10 cellular contexts compared by ENCODE assay signal in genomic region chr11:72519220-72519881, GRCh38.
DNase-seq lines count a peak whose midpoint lies in the region; ATAC-seq and TF ChIP-seq lines count a peak whose summit lies in the region.
"Had no signal": no experiment of that assay in that cellular context is flagged by ENCODE, and none has a peak within 500 bp of the region (broad histone marks: within the 10 kb centered on the region; RNA-seq: fewer than 3 reads in every experiment).

No MANE protein-coding gene starts in this region.

- ATAC-seq in activated T-cell treated with anti-CD3 and anti-CD28 coated beads, Interleukin-2, amount 50 U/mL, for 4 hours: peak; percentile 50 to 52
- ATAC-seq in left lung (peak; percentile 78), HG02884 (IDR thresholded peaks at IDR 0.05; ENCODE audit: unreplicated experiment) (no peak), HG03354 (IDR thresholded peaks at IDR 0.05; ENCODE audit: poor library complexity, severe bottlenecking, unreplicated experiment) (no peak)

- peak; percentile 29 for DNase-seq in activated naive CD4-positive, alpha-beta T cell treated with anti-CD3 and anti-CD28 coated beads, Interleukin-2, amount 10 ng/mL, durations not matched to agents 7 days and 5 days
- no peak for DNase-seq in activated naive CD4-positive, alpha-beta T cell (lab: John Stamatoyannopoulos, UW)
- no peak for DNase-seq in activated T-cell treated with anti-CD3 and anti-CD28 coated beads, Interleukin-2, amount 50 U/mL, for 4 hours
- DNase-seq in left lung (no peak), tibial nerve (ENCODE audit: low spot score in 2 of 2) (no peak), GOT3 (lab: John Stamatoyannopoulos, UW) (no peak)
- DNase-seq: NCI-H345; stimulated activated naive B cell treated with anti-CD40 and anti-IgM and Interleukin-4, amounts not matched to agents 10 μg/mL and 1 μg/mL and 100 μg/mL, for 72 hours had no signal

- CTCF ChIA-PET in activated naive CD4-positive, alpha-beta T cell treated with anti-CD3 and anti-CD28 coated beads, Interleukin-2, amount 10 ng/mL, durations not matched to agents 7 days and 5 days (lab: Charles Lee): interaction anchor here (1.4 kb wide), 1 partner anchor 27 kb away, joined by 3 read pairs; no protein-coding TSS in a partner anchor

- no peak for TF ChIP-seq EP300 in tibial nerve (IDR thresholded peaks at IDR 0.05)

- H3K4me3 ChIP-seq in left lung (peak overlapping the region; percentile 7 to 18), tibial nerve (peak overlapping the region; percentile 4 to 33 (median 8))

- intact Hi-C loops in left lung (cut with DNase I): no loop called here

- 24 to 41% methylated on average over 8 of the region's 8 CpGs for WGBS in tibial nerve, 2 donors

- H3K9me3 ChIP-seq in left lung: peaks cover 0 to 7% of the 10 kb centered on the region in 2 donors
- H3K9me3 ChIP-seq in tibial nerve: peaks cover 0 to 3% (median 0%) of the 10 kb centered on the region in 4 donors

- no peak for TF ChIP-seq POLR2A in tibial nerve (IDR thresholded peaks at IDR 0.05)

- H3K4me1 Mint-ChIP-seq in activated naive CD4-positive, alpha-beta T cell treated with anti-CD3 and anti-CD28 coated beads, Interleukin-2, amount 10 ng/mL, durations not matched to agents 7 days and 5 days: peaks cover 26% of the 10 kb centered on the region
- peaks cover 32% of the 10 kb centered on the region for H3K4me1 Mint-ChIP-seq in activated T-cell treated with anti-CD3 and anti-CD28 coated beads, Interleukin-2, amount 50 U/mL, for 4 hours (ENCODE audit: low read depth)

- TF ChIP-seq CTCF in left lung (IDR thresholded peaks at IDR 0.05): no peak
- no peak for TF ChIP-seq CTCF in tibial nerve (IDR thresholded peaks at IDR 0.05)

- peaks cover 11% of the 10 kb centered on the region for H3K27me3 Mint-ChIP-seq in activated naive CD4-positive, alpha-beta T cell treated with anti-CD3 and anti-CD28 coated beads, Interleukin-2, amount 10 ng/mL, durations not matched to agents 7 days and 5 days
- no peaks in the 10 kb centered on the region for H3K27me3 Mint-ChIP-seq in activated T-cell treated with anti-CD3 and anti-CD28 coated beads, Interleukin-2, amount 50 U/mL, for 4 hours (ENCODE audit: low read depth)

- H3K36me3 ChIP-seq in left lung: no peaks in the 10 kb centered on the region
- no peaks in the 10 kb centered on the region for H3K36me3 ChIP-seq in tibial nerve

- H3K9me3 Mint-ChIP-seq in activated naive CD4-positive, alpha-beta T cell treated with anti-CD3 and anti-CD28 coated beads, Interleukin-2, amount 10 ng/mL, durations not matched to agents 7 days and 5 days: no peaks in the 10 kb centered on the region
- no peaks in the 10 kb centered on the region for H3K9me3 Mint-ChIP-seq in activated T-cell treated with anti-CD3 and anti-CD28 coated beads, Interleukin-2, amount 50 U/mL, for 4 hours

- H3K4me1 ChIP-seq in left lung: peaks cover 0 to 10% of the 10 kb centered on the region in 2 donors
- H3K4me1 ChIP-seq in tibial nerve: peaks cover 0 to 11% (median 0%) of the 10 kb centered on the region in 4 donors

- H3K36me3 Mint-ChIP-seq in activated naive CD4-positive, alpha-beta T cell treated with anti-CD3 and anti-CD28 coated beads, Interleukin-2, amount 10 ng/mL, durations not matched to agents 7 days and 5 days: no peaks in the 10 kb centered on the region
- H3K36me3 Mint-ChIP-seq in activated T-cell treated with anti-CD3 and anti-CD28 coated beads, Interleukin-2, amount 50 U/mL, for 4 hours (ENCODE audit: insufficient read depth): no peaks in the 10 kb centered on the region
- H3K36me3 Mint-ChIP-seq: stimulated activated naive B cell treated with anti-CD40 and anti-IgM and Interleukin-4, amounts not matched to agents 10 μg/mL and 1 μg/mL and 100 μg/mL, for 72 hours had no signal

- H3K4me3 Mint-ChIP-seq in activated naive CD4-positive, alpha-beta T cell treated with anti-CD3 and anti-CD28 coated beads, Interleukin-2, amount 10 ng/mL, durations not matched to agents 7 days and 5 days: peak overlapping the region; percentile 63
- peak overlapping the region; percentile 70 for H3K4me3 Mint-ChIP-seq in activated T-cell treated with anti-CD3 and anti-CD28 coated beads, Interleukin-2, amount 50 U/mL, for 4 hours

- H3K27me3 ChIP-seq in left lung: no peaks in the 10 kb centered on the region
- H3K27me3 ChIP-seq in tibial nerve: no peaks in the 10 kb centered on the region

- H3K27ac ChIP-seq in left lung (peak overlapping the region; percentile 34 to 44), tibial nerve (peak overlapping the region in 1 of 4 donors; percentile 27)

- H3K27ac Mint-ChIP-seq in activated naive CD4-positive, alpha-beta T cell treated with anti-CD3 and anti-CD28 coated beads, Interleukin-2, amount 10 ng/mL, durations not matched to agents 7 days and 5 days: peak overlapping the region; percentile 87
- H3K27ac Mint-ChIP-seq: stimulated activated naive B cell treated with anti-CD40 and anti-IgM and Interleukin-4, amounts not matched to agents 10 μg/mL and 1 μg/mL and 100 μg/mL, for 72 hours had no signal

Comparison
In these comparisons a context has a peak if more than half of its experiments do, and no peak if none do; other contexts are left out.
1. ATAC-seq: peak in activated T-cell treated with anti-CD3 and anti-CD28 coated beads, Interleukin-2, amount 50 U/mL, for 4 hours (2 of 2) and left lung (single experiment); none in HG02884 (single experiment) and HG03354 (single experiment).